ENCODE assay signal across 16 cellular contexts in the genomic region with DNA sequence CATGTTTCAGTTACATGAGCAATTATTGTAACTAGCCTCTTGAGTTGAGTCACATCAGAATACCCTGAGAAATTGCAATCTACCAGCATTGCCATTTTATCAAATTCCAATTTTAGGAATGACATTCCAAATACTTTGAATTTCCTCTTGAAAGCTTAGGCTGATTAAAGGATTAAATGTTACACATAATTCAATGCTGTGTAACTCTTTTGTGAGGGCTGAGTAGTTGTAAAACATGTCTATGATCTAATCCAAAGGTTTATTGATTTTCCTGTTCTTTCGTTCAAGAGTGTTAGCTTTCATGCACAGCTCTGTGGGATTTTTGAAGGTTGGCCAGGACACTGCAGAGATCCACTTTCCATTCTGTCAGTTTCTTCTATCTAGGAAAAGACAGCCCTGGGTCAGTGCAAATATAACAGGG.
DNase-seq lines count a peak whose midpoint lies in the region; ATAC-seq, FAIRE-seq and TF ChIP-seq lines count a peak whose summit lies in the region.
"Had no signal": no experiment of that assay in that cellular context is flagged by ENCODE, and none has a peak within 500 bp of the region (broad histone marks: within the 10 kb centered on the region; RNA-seq: fewer than 3 reads in every experiment).

No MANE protein-coding gene starts in this region.

- ATAC-seq in HepG2 (peak; percentile 37; the same call in 1 of the 3 replicates), HG02870 (IDR thresholded peaks at IDR 0.05; ENCODE audit: unreplicated experiment) (no peak)
- ATAC-seq: A549; CD8-positive, alpha-beta T cell had no signal

- no peak overlapping the region for H2AFZ ChIP-seq in HepG2 (ENCODE audit: low read length)

- no peak overlapping the region for H3K4me2 ChIP-seq in HepG2 (ENCODE audit: low read depth, low read length)
- H3K4me2 ChIP-seq: A549 had no signal

- CTCF ChIA-PET in HEK293T (lab: Yijun Ruan, JAX), result no interaction called here
- CTCF ChIA-PET in HepG2 (lab: Yijun Ruan, JAX; ENCODE audit: low intra/inter-chr PET ratio, low total read pairs), result no interaction called here

- H3K9ac ChIP-seq in HepG2 (ENCODE audit: insufficient read depth, low read depth, low read length), result no peak overlapping the region

- intact Hi-C loops in HepG2 (cut with micrococcal nuclease; ENCODE audit: unreplicated experiment), result no loop called here

- TF ChIP-seq EP300 in HepG2 (IDR thresholded peaks at IDR 0.05; ENCODE audit: low read depth in 2 of 2, low read length in 2 of 2) (no peak), HepG2 (CRISPR knock-in tag; IDR thresholded peaks at IDR 0.05; ENCODE audit: borderline replicate concordance) (no peak), suprapubic skin (IDR thresholded peaks at IDR 0.05) (no peak)

- no peak for TF ChIP-seq POLR2A in HepG2 (IDR thresholded peaks at IDR 0.05; ENCODE audit: insufficient read depth in 1 of 2, low read depth in 2 of 2, low read length in 2 of 2)
- TF ChIP-seq POLR2A in suprapubic skin (IDR thresholded peaks at IDR 0.05), result no peak

- H3K27me3 ChIP-seq in HepG2 (ENCODE audit: control insufficient read depth in 1 of 2, insufficient read depth in 2 of 2, low read length in 2 of 2) (no peaks in the 10 kb centered on the region), suprapubic skin (no peaks in the 10 kb centered on the region)

- H3K4me3 ChIP-seq in HepG2 (replicated peaks in 1 of 3; ENCODE audit: insufficient read depth in 1 of 3, low read depth in 2 of 3, low read length in 3 of 3) (no peak overlapping the region), retinal pigment epithelial cell (ENCODE audit: low read length) (no peak overlapping the region), suprapubic skin (no peak overlapping the region)
- H3K4me3 ChIP-seq: A549, HAP-1 had no signal

- H3K79me2 ChIP-seq in HepG2 (ENCODE audit: insufficient read depth, low read length), result no peaks in the 10 kb centered on the region

- TF ChIP-seq RAD21 in HepG2 (CRISPR knock-in tag; IDR thresholded peaks at IDR 0.05), result no peak

- H3K9me3 ChIP-seq in HepG2 (ENCODE audit: low read length), result peaks cover 18% of the 10 kb centered on the region
- H3K9me3 ChIP-seq in suprapubic skin, result no peaks in the 10 kb centered on the region
- H3K9me3 ChIP-seq: A549, HAP-1 had no signal

- POLR2A ChIA-PET in HEK293T (lab: Yijun Ruan, JAX), result no interaction called here
- POLR2A ChIA-PET in HepG2 (lab: Yijun Ruan, JAX), result no interaction called here

- H3K36me3 ChIP-seq in HepG2 (replicated peaks in 1 of 2; ENCODE audit: control insufficient read depth in 1 of 2, insufficient read depth in 2 of 2, low read length in 2 of 2) (no peaks in the 10 kb centered on the region), suprapubic skin (no peaks in the 10 kb centered on the region)
- H3K36me3 ChIP-seq: HAP-1 had no signal

- in situ Hi-C loops in HepG2 (cut with HindIII; ENCODE audit: extremely low pct_ligation_motif_present, low pct_unique_long_range_greater_than_20kb), result no loop called here

- TF ChIP-seq CTCF in HepG2 (CRISPR knock-in tag; IDR thresholded peaks at IDR 0.05), result no peak
- no peak for TF ChIP-seq CTCF in retinal pigment epithelial cell (conservative IDR thresholded peaks at IDR 0.05; ENCODE audit: low read depth, low read length)
- TF ChIP-seq CTCF in suprapubic skin (IDR thresholded peaks at IDR 0.05), result no peak

- DNase-seq in HEK293T (ENCODE audit: extremely low spot score) (no peak), astrocyte of the hippocampus (ENCODE audit: low read depth, low spot score) (peak; percentile 26), HepG2 (ENCODE audit: low spot score) (no peak), retinal pigment epithelial cell (ENCODE audit: low read depth) (peak; percentile 9), NOMO-1 treated with dmso at 0.1 percent for 144 hours (lab: John Stamatoyannopoulos, UW; ENCODE audit: unreplicated experiment) (no peak), suprapubic skin (ENCODE audit: low spot score in 2 of 2) (no peak)
- DNase-seq in activated CD8-positive, alpha-beta memory T cell treated with anti-CD3 and anti-CD28 coated beads, Interleukin-2, amount 50 U/mL, for 4 hours, result no peak
- DNase-seq: CD8-positive, alpha-beta T cell; COR-L47; DMS53; GF-D8 had no signal

- H3K27ac ChIP-seq in HepG2 (ENCODE audit: extremely low read length, insufficient read depth, low read length) (no peak overlapping the region), suprapubic skin (no peak overlapping the region)
- H3K27ac ChIP-seq: A549 had no signal

- BruUV-seq in HepG2 (replicated peaks; lab: Mats Ljungman, UMichigan), result no TSS peak

- FAIRE-seq in HepG2 (lab: Jason Lieb, UNC), result no peak
- FAIRE-seq: A549, D721Med, H1 had no signal

- WGBS in HepG2 (ENCODE audit: low lambda C conversion rate), result 5% methylated on average over 1 of the region's 1 CpG
- 32% methylated on average over 1 of the region's 1 CpG for WGBS in suprapubic skin

- H4K20me1 ChIP-seq in HepG2 (ENCODE audit: insufficient read depth, low read length), result no peaks in the 10 kb centered on the region

- H3K4me1 ChIP-seq in HepG2 (ENCODE audit: insufficient read depth, low read length) (peaks cover 9% of the 10 kb centered on the region), suprapubic skin (no peaks in the 10 kb centered on the region)
- H3K4me1 ChIP-seq: A549, HAP-1 had no signal

TF ChIP-seq in HEK293T, 16 proteins besides CTCF, POLR2A, EP300 and RAD21:
- TF ChIP-seq ARNT (IDR thresholded peaks at IDR 0.05), result peak; percentile 40; the same call in 1 of the 2 replicates
- no peak for TF ChIP-seq SP1 (IDR thresholded peaks at IDR 0.05)
- peak; percentile 81; the same call in 1 of the 2 replicates for TF ChIP-seq CTBP1 (IDR thresholded peaks at IDR 0.05; ENCODE audit: borderline replicate concordance)
- TF ChIP-seq, protein P1, sequence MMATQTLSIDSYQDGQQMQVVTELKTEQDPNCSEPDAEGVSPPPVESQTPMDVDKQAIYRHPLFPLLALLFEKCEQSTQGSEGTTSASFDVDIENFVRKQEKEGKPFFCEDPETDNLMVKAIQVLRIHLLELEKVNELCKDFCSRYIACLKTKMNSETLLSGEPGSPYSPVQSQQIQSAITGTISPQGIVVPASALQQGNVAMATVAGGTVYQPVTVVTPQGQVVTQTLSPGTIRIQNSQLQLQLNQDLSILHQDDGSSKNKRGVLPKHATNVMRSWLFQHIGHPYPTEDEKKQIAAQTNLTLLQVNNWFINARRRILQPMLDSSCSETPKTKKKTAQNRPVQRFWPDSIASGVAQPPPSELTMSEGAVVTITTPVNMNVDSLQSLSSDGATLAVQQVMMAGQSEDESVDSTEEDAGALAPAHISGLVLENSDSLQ (IDR thresholded peaks at IDR 0.05), result peak; percentile 78
- no peak for TF ChIP-seq LEF1 (IDR thresholded peaks at IDR 0.05; ENCODE audit: borderline replicate concordance)
TF ChIP-seq in HEK293T: peak in this region for 3.

TF ChIP-seq in HepG2, 621 proteins besides CTCF, POLR2A, EP300 and RAD21:
- no peak for TF ChIP-seq KLF13 (CRISPR knock-in tag; IDR thresholded peaks at IDR 0.05)
- TF ChIP-seq MAF1 (CRISPR knock-in tag; IDR thresholded peaks at IDR 0.05; ENCODE audit: borderline replicate concordance), result no peak
- TF ChIP-seq EED (CRISPR knock-in tag; IDR thresholded peaks at IDR 0.05), result no peak
- TF ChIP-seq ZNF556 (CRISPR knock-in tag; IDR thresholded peaks at IDR 0.05; ENCODE audit: borderline replicate concordance), result no peak
- TF ChIP-seq ZBTB1 (CRISPR knock-in tag; IDR thresholded peaks at IDR 0.05; ENCODE audit: borderline replicate concordance), result no peak
- TF ChIP-seq ZNF451 (CRISPR knock-in tag; IDR thresholded peaks at IDR 0.05), result no peak
- TF ChIP-seq ZNF34 (CRISPR knock-in tag; IDR thresholded peaks at IDR 0.05; ENCODE audit: borderline replicate concordance), result no peak

Comparison
In these comparisons a context has a peak if more than half of its experiments do, and no peak if none do; other contexts are left out.
1. DNase-seq: peak in astrocyte of the hippocampus (single experiment) and retinal pigment epithelial cell (single experiment); none in HEK293T (single experiment), HepG2 (single experiment), NOMO-1 treated with dmso at 0.1 percent for 144 hours (single experiment), suprapubic skin (0 of 2) and activated CD8-positive, alpha-beta memory T cell treated with anti-CD3 and anti-CD28 coated beads, Interleukin-2, amount 50 U/mL, for 4 hours (single experiment).